1 cellular context compared by ENCODE assay signal in the genomic region with DNA sequence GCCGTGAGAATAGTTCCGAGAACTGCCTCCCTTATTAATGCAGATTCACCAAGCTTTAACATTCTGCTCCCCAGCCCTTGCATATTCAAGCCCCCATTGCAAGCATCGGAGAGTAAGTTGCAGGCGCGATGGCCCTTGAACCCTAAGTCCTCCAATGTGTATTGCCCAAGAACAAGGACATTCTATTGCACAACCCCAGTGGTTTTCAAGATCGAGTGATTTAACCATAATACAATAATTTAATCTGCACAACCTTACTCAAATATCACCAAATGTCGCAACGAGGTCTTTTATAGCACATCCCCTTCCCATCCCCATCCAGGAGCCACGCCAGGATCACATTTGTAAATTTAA.
TF ChIP-seq lines count a peak whose summit lies in the region.

No MANE protein-coding gene starts in this region.

TF ChIP-seq in HepG2, 621 proteins besides CTCF, POLR2A, EP300 and RAD21 (continued from another document and continues in another):
- no peak for TF ChIP-seq FUBP1 (CRISPR knock-in tag; IDR thresholded peaks at IDR 0.05; ENCODE audit: borderline replicate concordance)
- 0 out of 2 replicates have a peak, but pooled peaks have one; percentile 26 for TF ChIP-seq BCL6 (CRISPR knock-in tag; IDR thresholded peaks at IDR 0.05)
- no peak for TF ChIP-seq ZNF30 (CRISPR knock-in tag; IDR thresholded peaks at IDR 0.05)
- no peak for TF ChIP-seq THAP9 (CRISPR knock-in tag; IDR thresholded peaks at IDR 0.05; ENCODE audit: borderline replicate concordance)
- no peak for TF ChIP-seq ZNF350 (CRISPR knock-in tag; IDR thresholded peaks at IDR 0.05; ENCODE audit: borderline replicate concordance, low read depth)
- no peak for TF ChIP-seq ZSCAN29 (CRISPR knock-in tag; conservative IDR thresholded peaks at IDR 0.05)
- no peak for TF ChIP-seq ZFY (CRISPR knock-in tag; IDR thresholded peaks at IDR 0.05)
- TF ChIP-seq IRF9 (CRISPR knock-in tag; IDR thresholded peaks at IDR 0.05; ENCODE audit: borderline replicate concordance), result no peak
- 0 out of 2 replicates have a peak, but pooled peaks have one; percentile 1 for TF ChIP-seq ZNF703 (CRISPR knock-in tag; IDR thresholded peaks at IDR 0.05; ENCODE audit: borderline replicate concordance)
- TF ChIP-seq, protein P1, sequence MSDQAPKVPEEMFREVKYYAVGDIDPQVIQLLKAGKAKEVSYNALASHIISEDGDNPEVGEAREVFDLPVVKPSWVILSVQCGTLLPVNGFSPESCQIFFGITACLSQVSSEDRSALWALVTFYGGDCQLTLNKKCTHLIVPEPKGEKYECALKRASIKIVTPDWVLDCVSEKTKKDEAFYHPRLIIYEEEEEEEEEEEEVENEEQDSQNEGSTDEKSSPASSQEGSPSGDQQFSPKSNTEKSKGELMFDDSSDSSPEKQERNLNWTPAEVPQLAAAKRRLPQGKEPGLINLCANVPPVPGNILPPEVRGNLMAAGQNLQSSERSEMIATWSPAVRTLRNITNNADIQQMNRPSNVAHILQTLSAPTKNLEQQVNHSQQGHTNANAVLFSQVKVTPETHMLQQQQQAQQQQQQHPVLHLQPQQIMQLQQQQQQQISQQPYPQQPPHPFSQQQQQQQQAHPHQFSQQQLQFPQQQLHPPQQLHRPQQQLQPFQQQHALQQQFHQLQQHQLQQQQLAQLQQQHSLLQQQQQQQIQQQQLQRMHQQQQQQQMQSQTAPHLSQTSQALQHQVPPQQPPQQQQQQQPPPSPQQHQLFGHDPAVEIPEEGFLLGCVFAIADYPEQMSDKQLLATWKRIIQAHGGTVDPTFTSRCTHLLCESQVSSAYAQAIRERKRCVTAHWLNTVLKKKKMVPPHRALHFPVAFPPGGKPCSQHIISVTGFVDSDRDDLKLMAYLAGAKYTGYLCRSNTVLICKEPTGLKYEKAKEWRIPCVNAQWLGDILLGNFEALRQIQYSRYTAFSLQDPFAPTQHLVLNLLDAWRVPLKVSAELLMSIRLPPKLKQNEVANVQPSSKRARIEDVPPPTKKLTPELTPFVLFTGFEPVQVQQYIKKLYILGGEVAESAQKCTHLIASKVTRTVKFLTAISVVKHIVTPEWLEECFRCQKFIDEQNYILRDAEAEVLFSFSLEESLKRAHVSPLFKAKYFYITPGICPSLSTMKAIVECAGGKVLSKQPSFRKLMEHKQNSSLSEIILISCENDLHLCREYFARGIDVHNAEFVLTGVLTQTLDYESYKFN (CRISPR knock-in tag; conservative IDR thresholded peaks at IDR 0.05), result 0 out of 2 replicates have a peak, but pooled peaks have one; percentile 35
- TF ChIP-seq REXO4 (CRISPR knock-in tag; IDR thresholded peaks at IDR 0.05; ENCODE audit: borderline replicate concordance), result no peak
- peak; percentile 4; the same call in 1 of the 2 replicates for TF ChIP-seq ZNF788 (CRISPR knock-in tag; IDR thresholded peaks at IDR 0.05; ENCODE audit: borderline replicate concordance)
- peak; percentile 12; the same call in 1 of the 2 replicates for TF ChIP-seq RFX3 (CRISPR knock-in tag; IDR thresholded peaks at IDR 0.05)
- no peak for TF ChIP-seq HOXA7 (CRISPR knock-in tag; IDR thresholded peaks at IDR 0.05)
- no peak for TF ChIP-seq ATM (IDR thresholded peaks at IDR 0.05; ENCODE audit: borderline replicate concordance)
- TF ChIP-seq HNF4G (IDR thresholded peaks at IDR 0.05; ENCODE audit: borderline replicate concordance, low read depth, low read length), result peak; percentile 76
- TF ChIP-seq HNF4G (CRISPR knock-in tag; IDR thresholded peaks at IDR 0.05; ENCODE audit: borderline replicate concordance, low read depth), result no peak
- TF ChIP-seq HCFC1 (IDR thresholded peaks at IDR 0.05; ENCODE audit: low read depth, low read length), result no peak
- TF ChIP-seq HMG20A (CRISPR knock-in tag; IDR thresholded peaks at IDR 0.05; ENCODE audit: borderline replicate concordance), result peak; percentile 44; the same call in 1 of the 2 replicates
- TF ChIP-seq, protein P2, sequence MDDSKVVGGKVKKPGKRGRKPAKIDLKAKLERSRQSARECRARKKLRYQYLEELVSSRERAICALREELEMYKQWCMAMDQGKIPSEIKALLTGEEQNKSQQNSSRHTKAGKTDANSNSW (CRISPR knock-in tag; IDR thresholded peaks at IDR 0.05; ENCODE audit: borderline replicate concordance), result no peak
- no peak for TF ChIP-seq SP5 (CRISPR knock-in tag; IDR thresholded peaks at IDR 0.05; ENCODE audit: borderline replicate concordance, low read depth)
- TF ChIP-seq STAG1 (CRISPR knock-in tag; IDR thresholded peaks at IDR 0.05), result no peak
- 0 out of 2 replicates have a peak, but pooled peaks have one; percentile 13 for TF ChIP-seq TBX2 (CRISPR knock-in tag; IDR thresholded peaks at IDR 0.05; ENCODE audit: borderline replicate concordance)
- no peak for TF ChIP-seq MTF1 (CRISPR knock-in tag; IDR thresholded peaks at IDR 0.05)
- TF ChIP-seq, protein P3, sequence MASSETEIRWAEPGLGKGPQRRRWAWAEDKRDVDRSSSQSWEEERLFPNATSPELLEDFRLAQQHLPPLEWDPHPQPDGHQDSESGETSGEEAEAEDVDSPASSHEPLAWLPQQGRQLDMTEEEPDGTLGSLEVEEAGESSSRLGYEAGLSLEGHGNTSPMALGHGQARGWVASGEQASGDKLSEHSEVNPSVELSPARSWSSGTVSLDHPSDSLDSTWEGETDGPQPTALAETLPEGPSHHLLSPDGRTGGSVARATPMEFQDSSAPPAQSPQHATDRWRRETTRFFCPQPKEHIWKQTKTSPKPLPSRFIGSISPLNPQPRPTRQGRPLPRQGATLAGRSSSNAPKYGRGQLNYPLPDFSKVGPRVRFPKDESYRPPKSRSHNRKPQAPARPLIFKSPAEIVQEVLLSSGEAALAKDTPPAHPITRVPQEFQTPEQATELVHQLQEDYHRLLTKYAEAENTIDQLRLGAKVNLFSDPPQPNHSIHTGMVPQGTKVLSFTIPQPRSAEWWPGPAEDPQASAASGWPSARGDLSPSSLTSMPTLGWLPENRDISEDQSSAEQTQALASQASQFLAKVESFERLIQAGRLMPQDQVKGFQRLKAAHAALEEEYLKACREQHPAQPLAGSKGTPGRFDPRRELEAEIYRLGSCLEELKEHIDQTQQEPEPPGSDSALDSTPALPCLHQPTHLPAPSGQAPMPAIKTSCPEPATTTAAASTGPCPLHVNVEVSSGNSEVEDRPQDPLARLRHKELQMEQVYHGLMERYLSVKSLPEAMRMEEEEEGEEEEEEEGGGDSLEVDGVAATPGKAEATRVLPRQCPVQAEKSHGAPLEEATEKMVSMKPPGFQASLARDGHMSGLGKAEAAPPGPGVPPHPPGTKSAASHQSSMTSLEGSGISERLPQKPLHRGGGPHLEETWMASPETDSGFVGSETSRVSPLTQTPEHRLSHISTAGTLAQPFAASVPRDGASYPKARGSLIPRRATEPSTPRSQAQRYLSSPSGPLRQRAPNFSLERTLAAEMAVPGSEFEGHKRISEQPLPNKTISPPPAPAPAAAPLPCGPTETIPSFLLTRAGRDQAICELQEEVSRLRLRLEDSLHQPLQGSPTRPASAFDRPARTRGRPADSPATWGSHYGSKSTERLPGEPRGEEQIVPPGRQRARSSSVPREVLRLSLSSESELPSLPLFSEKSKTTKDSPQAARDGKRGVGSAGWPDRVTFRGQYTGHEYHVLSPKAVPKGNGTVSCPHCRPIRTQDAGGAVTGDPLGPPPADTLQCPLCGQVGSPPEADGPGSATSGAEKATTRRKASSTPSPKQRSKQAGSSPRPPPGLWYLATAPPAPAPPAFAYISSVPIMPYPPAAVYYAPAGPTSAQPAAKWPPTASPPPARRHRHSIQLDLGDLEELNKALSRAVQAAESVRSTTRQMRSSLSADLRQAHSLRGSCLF (CRISPR knock-in tag; IDR thresholded peaks at IDR 0.05; ENCODE audit: borderline replicate concordance), result no peak
- TF ChIP-seq ZNF747 (CRISPR knock-in tag; IDR thresholded peaks at IDR 0.05; ENCODE audit: borderline replicate concordance), result 0 out of 2 replicates have a peak, but pooled peaks have one; percentile 4
- peak; percentile 97 for TF ChIP-seq CEBPB (IDR thresholded peaks at IDR 0.05; ENCODE audit: borderline replicate concordance, low read depth, low read length)
- 0 out of 2 replicates have a peak, but pooled peaks have one; percentile 3 for TF ChIP-seq MIXL1 (CRISPR knock-in tag; IDR thresholded peaks at IDR 0.05)
- no peak for TF ChIP-seq NFRKB (IDR thresholded peaks at IDR 0.05)
- no peak for TF ChIP-seq GABPA (IDR thresholded peaks at IDR 0.05; ENCODE audit: low read depth, low read length)
- 0 out of 2 replicates have a peak, but pooled peaks have one; percentile 26 for TF ChIP-seq GABPA (CRISPR knock-in tag; IDR thresholded peaks at IDR 0.05; ENCODE audit: low read depth)
- peak; percentile 85 for TF ChIP-seq GATAD2A (CRISPR knock-in tag; IDR thresholded peaks at IDR 0.05)
- TF ChIP-seq EED (CRISPR knock-in tag; IDR thresholded peaks at IDR 0.05), result 0 out of 2 replicates have a peak, but pooled peaks have one; percentile 13
- TF ChIP-seq HMGXB4 (CRISPR knock-in tag; IDR thresholded peaks at IDR 0.05; ENCODE audit: borderline replicate concordance in 1 of 2, low read depth in 1 of 2), result 0 out of 4 replicates have a peak, but pooled peaks of 1 of the 2 experiments have one; percentile 5
- no peak for TF ChIP-seq GMEB2 (CRISPR knock-in tag; IDR thresholded peaks at IDR 0.05; ENCODE audit: low read depth)
- TF ChIP-seq, protein P4, sequence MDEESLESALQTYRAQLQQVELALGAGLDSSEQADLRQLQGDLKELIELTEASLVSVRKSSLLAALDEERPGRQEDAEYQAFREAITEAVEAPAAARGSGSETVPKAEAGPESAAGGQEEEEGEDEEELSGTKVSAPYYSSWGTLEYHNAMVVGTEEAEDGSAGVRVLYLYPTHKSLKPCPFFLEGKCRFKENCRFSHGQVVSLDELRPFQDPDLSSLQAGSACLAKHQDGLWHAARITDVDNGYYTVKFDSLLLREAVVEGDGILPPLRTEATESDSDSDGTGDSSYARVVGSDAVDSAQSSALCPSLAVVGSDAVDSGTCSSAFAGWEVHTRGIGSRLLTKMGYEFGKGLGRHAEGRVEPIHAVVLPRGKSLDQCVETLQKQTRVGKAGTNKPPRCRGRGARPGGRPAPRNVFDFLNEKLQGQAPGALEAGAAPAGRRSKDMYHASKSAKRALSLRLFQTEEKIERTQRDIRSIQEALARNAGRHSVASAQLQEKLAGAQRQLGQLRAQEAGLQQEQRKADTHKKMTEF (CRISPR knock-in tag; IDR thresholded peaks at IDR 0.05), result 0 out of 2 replicates have a peak, but pooled peaks have one; percentile 32
- peak; percentile 79 for TF ChIP-seq HNF4A (CRISPR knock-in tag; IDR thresholded peaks at IDR 0.05)
- peak; percentile 96 for TF ChIP-seq CEBPG (CRISPR knock-in tag; IDR thresholded peaks at IDR 0.05)
- no peak for TF ChIP-seq ZNF329 (CRISPR knock-in tag; IDR thresholded peaks at IDR 0.05; ENCODE audit: low read depth)
